8 cellular contexts compared by ENCODE assay signal in genomic region chr17:78360371-78361226, GRCh38. TPM values are rescaled to one million over a fixed set of nuclear protein-coding genes. Genes with fewer than 3 reads are reported as not detected.
DNase-seq lines count a peak whose midpoint lies in the region; ATAC-seq, FAIRE-seq and TF ChIP-seq lines count a peak whose summit lies in the region.

No MANE protein-coding gene starts in this region.

- H3K36me3 ChIP-seq in OCI-LY1 (ENCODE audit: insufficient read depth, low read length) (no peaks in the 10 kb centered on the region), mucosa of descending colon (ENCODE audit: low read depth) (no peaks in the 10 kb centered on the region)

- no peaks in the 10 kb centered on the region for H3K9me3 ChIP-seq in OCI-LY1 (ENCODE audit: low read length)
- H3K9me3 ChIP-seq in mucosa of descending colon = no peaks in the 10 kb centered on the region

- peak; percentile 78 for ATAC-seq in mucosa of descending colon

- no peak overlapping the region for H3K27ac ChIP-seq in OCI-LY1 (ENCODE audit: low read depth, low read length, poor library complexity, severe bottlenecking)
- peak overlapping the region; percentile 69 for H3K27ac ChIP-seq in epithelial cell of prostate

- no peaks in the 10 kb centered on the region for H3K79me2 ChIP-seq in OCI-LY1 (ENCODE audit: insufficient read depth, low read length)

- H2AFZ ChIP-seq in OCI-LY1 (ENCODE audit: low read length) = no peak overlapping the region

- H3K4me1 ChIP-seq in OCI-LY1 (ENCODE audit: insufficient read depth, low read length, severe bottlenecking) (peaks cover 9% of the 10 kb centered on the region), mucosa of descending colon (ENCODE audit: low read depth) (peaks cover 19% of the 10 kb centered on the region)

- FAIRE-seq in GM19239 (lab: Jason Lieb, UNC) = peak; percentile 88

- no peak overlapping the region for H3K9ac ChIP-seq in OCI-LY1 (ENCODE audit: low read length)

- peak overlapping the region; percentile 43; the same call in 1 of the 2 replicates for H3K4me2 ChIP-seq in OCI-LY1 (ENCODE audit: low read length)

- H3F3A ChIP-seq in OCI-LY1 (ENCODE audit: insufficient read depth, low read length) = no peaks in the 10 kb centered on the region

- intact Hi-C loops in mucosa of descending colon (cut with DNase I, micrococcal nuclease) = loop anchor here in 1 of 2 donors (10.0 kb wide), 1 partner anchor 66 kb away; no protein-coding TSS in a partner anchor

- H4K20me1 ChIP-seq in OCI-LY1 (ENCODE audit: insufficient read depth, low read length) = no peaks in the 10 kb centered on the region

- H3K27me3 ChIP-seq in OCI-LY1 (ENCODE audit: insufficient read depth, low read length) = peaks cover 14% of the 10 kb centered on the region; the same call in 1 of the 2 replicates

- DNase-seq in AG08396 (ENCODE audit: low spot score) = peak; percentile 94
- DNase-seq in GM19239 (ENCODE audit: insufficient read length, low spot score) = peak; percentile 91
- peak; percentile 98 for DNase-seq in HuH-7.5 (ENCODE audit: low spot score)
- DNase-seq in activated T-cell treated with anti-CD3 and anti-CD28 coated beads for 4 hours = peak; percentile 89
- DNase-seq in epithelial cell of prostate (ENCODE audit: low read depth, low spot score) = no peak
- peak; percentile 96 to 98 (median 98) for DNase-seq in mucosa of descending colon
- DNase-seq in stimulated activated CD8-positive, alpha-beta memory T cell treated with anti-CD3 and anti-CD28 coated beads, Interleukin-2, amount 100 ng/mL, for 48 hours (ENCODE audit: low read depth in 2 of 2) = peak; percentile 93 to 96

- H3K4me3 ChIP-seq in OCI-LY1 (ENCODE audit: low read depth, low read length, poor library complexity, severe bottlenecking) (peak overlapping the region; percentile 24), mucosa of descending colon (no peak overlapping the region)

- TF ChIP-seq CTCF in OCI-LY1 (IDR thresholded peaks at IDR 0.05; ENCODE audit: low read length) (peak; percentile 87), mucosa of descending colon (IDR thresholded peaks at IDR 0.05) (peak; percentile 90)

- no peaks in the 10 kb centered on the region for H3K9me2 ChIP-seq in OCI-LY1 (ENCODE audit: low read depth, low read length)

RNA-seq across cellular contexts. Expression of gene SOCS3, which starts 0.7 kb away (rescaled TPM):
- total RNA-seq in mucosa of descending colon = 10 to 100 TPM; 21.9 to 41.3 (median 23.2) TPM

RNA-seq across cellular contexts. Expression of gene PGS1, which starts 17.9 kb away (rescaled TPM):
- total RNA-seq in mucosa of descending colon = 10 to 100 TPM; 36.2 to 54.3 (median 48.8) TPM
